In genomic region chr19:34733826-34734600, GRCh38 we compare ENCODE assay signal across 1 cellular context.
TF ChIP-seq lines count a peak whose summit lies in the region.

ZNF181 (plus strand) TSS chr19:34734243; CDS start chr19:34735038, 795 bp downstream.

TF ChIP-seq in HepG2, 621 proteins besides CTCF, POLR2A, EP300 and RAD21 (continued from another document):
- TF ChIP-seq ZNF530 (CRISPR knock-in tag; IDR thresholded peaks at IDR 0.05; ENCODE audit: low read depth) (no peak), MED8 (CRISPR knock-in tag; IDR thresholded peaks at IDR 0.05; ENCODE audit: insufficient replicate concordance) (no peak)
- TF ChIP-seq, protein P1, sequence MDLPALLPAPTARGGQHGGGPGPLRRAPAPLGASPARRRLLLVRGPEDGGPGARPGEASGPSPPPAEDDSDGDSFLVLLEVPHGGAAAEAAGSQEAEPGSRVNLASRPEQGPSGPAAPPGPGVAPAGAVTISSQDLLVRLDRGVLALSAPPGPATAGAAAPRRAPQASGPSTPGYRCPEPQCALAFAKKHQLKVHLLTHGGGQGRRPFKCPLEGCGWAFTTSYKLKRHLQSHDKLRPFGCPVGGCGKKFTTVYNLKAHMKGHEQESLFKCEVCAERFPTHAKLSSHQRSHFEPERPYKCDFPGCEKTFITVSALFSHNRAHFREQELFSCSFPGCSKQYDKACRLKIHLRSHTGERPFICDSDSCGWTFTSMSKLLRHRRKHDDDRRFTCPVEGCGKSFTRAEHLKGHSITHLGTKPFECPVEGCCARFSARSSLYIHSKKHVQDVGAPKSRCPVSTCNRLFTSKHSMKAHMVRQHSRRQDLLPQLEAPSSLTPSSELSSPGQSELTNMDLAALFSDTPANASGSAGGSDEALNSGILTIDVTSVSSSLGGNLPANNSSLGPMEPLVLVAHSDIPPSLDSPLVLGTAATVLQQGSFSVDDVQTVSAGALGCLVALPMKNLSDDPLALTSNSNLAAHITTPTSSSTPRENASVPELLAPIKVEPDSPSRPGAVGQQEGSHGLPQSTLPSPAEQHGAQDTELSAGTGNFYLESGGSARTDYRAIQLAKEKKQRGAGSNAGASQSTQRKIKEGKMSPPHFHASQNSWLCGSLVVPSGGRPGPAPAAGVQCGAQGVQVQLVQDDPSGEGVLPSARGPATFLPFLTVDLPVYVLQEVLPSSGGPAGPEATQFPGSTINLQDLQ (CRISPR knock-in tag; IDR thresholded peaks at IDR 0.05): peak; percentile 68; the same call in 1 of the 2 replicates
